19 cellular contexts compared by ENCODE assay signal in genomic region chr6:22152871-22153270, GRCh38.
DNase-seq lines count a peak whose midpoint lies in the region; ATAC-seq and TF ChIP-seq lines count a peak whose summit lies in the region.
"Had no signal": no experiment of that assay in that cellular context is flagged by ENCODE, and none has a peak within 500 bp of the region (broad histone marks: within the 10 kb centered on the region; RNA-seq: fewer than 3 reads in every experiment).

No MANE protein-coding gene starts in this region.

- TF ChIP-seq CTCF in CD8-positive, alpha-beta T cell (IDR thresholded peaks at IDR 0.05): no peak

- H4K20me1 ChIP-seq in BLaER1 treated with 17β-estradiol and CSF1 and Interleukin-3, amounts not matched to agents 10 nM and 100 nM: no peaks in the 10 kb centered on the region

- peak; percentile 30 for DNase-seq in NCI-H446 treated with DMSO at 0.1 percent for 48 hours (lab: John Stamatoyannopoulos, UW)
- DNase-seq in dermis blood vessel endothelial cell: peak; percentile 65
- DNase-seq in CD8-positive, alpha-beta memory T cell: no peak
- DNase-seq in CD8-positive, alpha-beta T cell: no peak
- DNase-seq: Calu3, GDM1, Karpas-422, MM.1S, NCI-H2029, NCI-H226, NCI-H82, SHP77 treated with DMSO at 0.1 percent for 48 hours had no signal

- H3K4me3 Mint-ChIP-seq in CD8-positive, alpha-beta memory T cell: no peak overlapping the region
- H3K4me3 Mint-ChIP-seq in CD8-positive, alpha-beta T cell: no peak overlapping the region

- H3K9ac ChIP-seq in BLaER1 treated with 17β-estradiol and CSF1 and Interleukin-3, amounts not matched to agents 10 nM and 100 nM: peak overlapping the region in 9 of 11 experiments; percentile 66 to 89 (median 85); a peak in 18 of 22 replicates

- no peak overlapping the region for H3K4me3 ChIP-seq in BLaER1 treated with 17β-estradiol and CSF1 and Interleukin-3, amounts not matched to agents 10 nM and 100 nM
- H3K4me3 ChIP-seq in CD8-positive, alpha-beta memory T cell (ENCODE audit: low read length): no peak overlapping the region
- no peak overlapping the region for H3K4me3 ChIP-seq in CD8-positive, alpha-beta T cell (ENCODE audit: low read depth, low read length)
- H3K4me3 ChIP-seq: GM12878 had no signal

- no peaks in the 10 kb centered on the region for H3K27me3 ChIP-seq in BLaER1 treated with 17β-estradiol and CSF1 and Interleukin-3, amounts not matched to agents 10 nM and 100 nM
- no peaks in the 10 kb centered on the region for H3K27me3 ChIP-seq in CD8-positive, alpha-beta memory T cell (ENCODE audit: insufficient read depth, low read length, poor library complexity, severe bottlenecking)
- H3K27me3 ChIP-seq in CD8-positive, alpha-beta T cell (ENCODE audit: insufficient read depth, low read length): no peaks in the 10 kb centered on the region

- H3K9me3 ChIP-seq in BLaER1 treated with 17β-estradiol and CSF1 and Interleukin-3, amounts not matched to agents 10 nM and 100 nM (replicated peaks in 1 of 11): peaks cover 0 to 7% (median 0%) of the 10 kb centered on the region in 11 experiments; a peak in 1 of 22 replicates
- H3K9me3 ChIP-seq in KOPT-K1 (ENCODE audit: insufficient read depth, low read length, poor library complexity, severe bottlenecking): no peaks in the 10 kb centered on the region
- no peaks in the 10 kb centered on the region for H3K9me3 ChIP-seq in CD8-positive, alpha-beta memory T cell (ENCODE audit: low read length)
- no peaks in the 10 kb centered on the region for H3K9me3 ChIP-seq in CD8-positive, alpha-beta T cell (ENCODE audit: low read length)

- H3K27ac Mint-ChIP-seq in CD8-positive, alpha-beta memory T cell: no peak overlapping the region
- no peak overlapping the region for H3K27ac Mint-ChIP-seq in CD8-positive, alpha-beta T cell

- H3K4me1 Mint-ChIP-seq in CD8-positive, alpha-beta memory T cell: no peaks in the 10 kb centered on the region
- peaks cover 13% of the 10 kb centered on the region for H3K4me1 Mint-ChIP-seq in CD8-positive, alpha-beta T cell (ENCODE audit: low read depth)

- intact Hi-C loops in CD8-positive, alpha-beta T cell (cut with DNase I, micrococcal nuclease): no loop called here

- H3K27me3 Mint-ChIP-seq in CD8-positive, alpha-beta memory T cell: peaks cover 4 to 6% of the 10 kb centered on the region in 2 donors
- peaks cover 15% of the 10 kb centered on the region for H3K27me3 Mint-ChIP-seq in CD8-positive, alpha-beta T cell (ENCODE audit: low read depth)

- peaks cover 0 to 11% (median 0%) of the 10 kb centered on the region in 11 experiments; a peak in 5 of 22 replicates for H3K36me3 ChIP-seq in BLaER1 treated with 17β-estradiol and CSF1 and Interleukin-3, amounts not matched to agents 10 nM and 100 nM
- H3K36me3 ChIP-seq in KOPT-K1 (ENCODE audit: insufficient read depth, low read length): peaks cover 27% of the 10 kb centered on the region
- H3K36me3 ChIP-seq in CD8-positive, alpha-beta memory T cell (ENCODE audit: insufficient read depth, low read length): no peaks in the 10 kb centered on the region
- H3K36me3 ChIP-seq in CD8-positive, alpha-beta T cell (ENCODE audit: insufficient read depth, low read length): no peaks in the 10 kb centered on the region

- peaks cover 0 to 4% (median 2%) of the 10 kb centered on the region in 5 donors for H3K9me3 Mint-ChIP-seq in CD8-positive, alpha-beta memory T cell
- H3K9me3 Mint-ChIP-seq in CD8-positive, alpha-beta T cell: no peaks in the 10 kb centered on the region

- POLR2A ChIA-PET in CD8-positive, alpha-beta memory T cell (lab: Charles Lee): no interaction called here
- POLR2A ChIA-PET in CD8-positive, alpha-beta T cell (lab: Charles Lee): no interaction called here

- ATAC-seq in GM21528 (IDR thresholded peaks at IDR 0.05; ENCODE audit: low FRiP score, unreplicated experiment) (no peak), GM19452 (IDR thresholded peaks at IDR 0.05; ENCODE audit: unreplicated experiment) (no peak)
- ATAC-seq in CD8-positive, alpha-beta T cell: no peak
- ATAC-seq: GM12878, HepG2, SK-N-SH treated with all-trans-retinoic acid at 6 μM for 48 hours had no signal

- H3K4me1 ChIP-seq in BLaER1 treated with 17β-estradiol and CSF1 and Interleukin-3, amounts not matched to agents 10 nM and 100 nM: peaks cover 49 to 89% (median 81%) of the 10 kb centered on the region in 10 experiments
- H3K4me1 ChIP-seq in CD8-positive, alpha-beta memory T cell (ENCODE audit: insufficient read depth, low read length): peaks cover 3% of the 10 kb centered on the region
- peaks cover 13% of the 10 kb centered on the region for H3K4me1 ChIP-seq in CD8-positive, alpha-beta T cell (ENCODE audit: insufficient read depth, low read length)

- H3K36me3 Mint-ChIP-seq in CD8-positive, alpha-beta memory T cell: no peaks in the 10 kb centered on the region
- no peaks in the 10 kb centered on the region for H3K36me3 Mint-ChIP-seq in CD8-positive, alpha-beta T cell

- H3K4me2 ChIP-seq in BLaER1 treated with 17β-estradiol and CSF1 and Interleukin-3, amounts not matched to agents 10 nM and 100 nM: peak overlapping the region in 10 of 11 experiments; percentile 1 to 92 (median 70); a peak in 20 of 22 replicates

- H3K27ac ChIP-seq in BLaER1 treated with 17β-estradiol and CSF1 and Interleukin-3, amounts not matched to agents 10 nM and 100 nM: peak overlapping the region in 10 of 11 experiments; percentile 66 to 99 (median 98); a peak in 20 of 22 replicates
- H3K27ac ChIP-seq in KOPT-K1 (ENCODE audit: low read depth, low read length, poor library complexity, severe bottlenecking): peak overlapping the region; percentile 46
- H3K27ac ChIP-seq in CD8-positive, alpha-beta memory T cell (ENCODE audit: low read depth, low read length): no peak overlapping the region
- H3K27ac ChIP-seq in CD8-positive, alpha-beta T cell (ENCODE audit: low read depth, low read length): no peak overlapping the region

- CTCF ChIA-PET in CD8-positive, alpha-beta memory T cell (lab: Charles Lee): no interaction called here
- CTCF ChIA-PET in CD8-positive, alpha-beta T cell (lab: Charles Lee): no interaction called here

Comparison
In these comparisons a context has a peak if more than half of its experiments do, and no peak if none do; other contexts are left out.
1. H3K27ac ChIP-seq: peak in BLaER1 treated with 17β-estradiol and CSF1 and Interleukin-3, amounts not matched to agents 10 nM and 100 nM (10 of 11) and KOPT-K1 (single experiment); none in CD8-positive, alpha-beta memory T cell (single experiment) and CD8-positive, alpha-beta T cell (single experiment).
2. DNase-seq: peak in NCI-H446 treated with DMSO at 0.1 percent for 48 hours (single experiment) and dermis blood vessel endothelial cell (single experiment); none in CD8-positive, alpha-beta memory T cell (0 of 5) and CD8-positive, alpha-beta T cell (0 of 7).